ENCODE assay signal across 8 cellular contexts in genomic region chr9:6955251-6955921, GRCh38.
A peak's percentile ranks its signal among the peaks of the same experiment; 100 is the strongest.
DNase-seq lines count a peak whose midpoint lies in the region; ATAC-seq and TF ChIP-seq lines count a peak whose summit lies in the region.

No MANE protein-coding gene starts in this region.

- H3K36me3 ChIP-seq in ACC112 (ENCODE audit: insufficient read depth, low read length), result no peaks in the 10 kb centered on the region
- no peaks in the 10 kb centered on the region for H3K36me3 ChIP-seq in KOPT-K1 (ENCODE audit: insufficient read depth, low read length)
- H3K36me3 ChIP-seq in colonic mucosa, result no peaks in the 10 kb centered on the region

- no peaks in the 10 kb centered on the region for H3K9me3 ChIP-seq in KOPT-K1 (ENCODE audit: insufficient read depth, low read length, poor library complexity, severe bottlenecking)
- H3K9me3 ChIP-seq in colonic mucosa, result no peaks in the 10 kb centered on the region

- H3K9ac ChIP-seq in colonic mucosa (ENCODE audit: low read depth in 2 of 2, low read length in 2 of 2), result no peak overlapping the region

- ATAC-seq in GM18907 (IDR thresholded peaks at IDR 0.05; ENCODE audit: unreplicated experiment) (peak; percentile 48), GM19455 (IDR thresholded peaks at IDR 0.05; ENCODE audit: unreplicated experiment) (no peak), HG03196 (IDR thresholded peaks at IDR 0.05; ENCODE audit: unreplicated experiment) (no peak)

- H3K27me3 ChIP-seq in ACC112 (ENCODE audit: insufficient read depth, low read length) (no peaks in the 10 kb centered on the region), colonic mucosa (no peaks in the 10 kb centered on the region)

- intact Hi-C loops in colonic mucosa (cut with DNase I), result no loop called here

- H3K4me1 ChIP-seq in ACC112 (ENCODE audit: control insufficient read depth, insufficient read depth, low read length, unreplicated experiment) (peaks cover 14% of the 10 kb centered on the region), colonic mucosa (peaks cover 5% of the 10 kb centered on the region)

- TF ChIP-seq CTCF in choroid plexus epithelial cell (conservative IDR thresholded peaks at IDR 0.05; ENCODE audit: low read depth, low read length) (no peak), colonic mucosa (IDR thresholded peaks at IDR 0.05) (no peak)

- peak overlapping the region; percentile 31 for H3K27ac ChIP-seq in ACC112 (ENCODE audit: low read depth, low read length)
- H3K27ac ChIP-seq in KOPT-K1 (ENCODE audit: low read depth, low read length, poor library complexity, severe bottlenecking), result peak overlapping the region; percentile 39
- no peak overlapping the region for H3K27ac ChIP-seq in colonic mucosa

- DNase-seq in choroid plexus epithelial cell (ENCODE audit: low read depth) (peak; percentile 77), retina (peak; percentile 47), colonic mucosa (no peak)

- H2AFZ ChIP-seq in ACC112 (ENCODE audit: low read length, unreplicated experiment), result no peak overlapping the region

- H3K79me2 ChIP-seq in ACC112 (ENCODE audit: control insufficient read depth, insufficient read depth, low read length, unreplicated experiment), result no peaks in the 10 kb centered on the region

- H3K4me3 ChIP-seq in ACC112 (ENCODE audit: low read depth, low read length), result no peak overlapping the region
- H3K4me3 ChIP-seq in choroid plexus epithelial cell (ENCODE audit: low read depth, low read length), result no peak overlapping the region
- H3K4me3 ChIP-seq in colonic mucosa, result no peak overlapping the region
